Comparison of ENCODE assay signal across 1 cellular context in the genomic region with DNA sequence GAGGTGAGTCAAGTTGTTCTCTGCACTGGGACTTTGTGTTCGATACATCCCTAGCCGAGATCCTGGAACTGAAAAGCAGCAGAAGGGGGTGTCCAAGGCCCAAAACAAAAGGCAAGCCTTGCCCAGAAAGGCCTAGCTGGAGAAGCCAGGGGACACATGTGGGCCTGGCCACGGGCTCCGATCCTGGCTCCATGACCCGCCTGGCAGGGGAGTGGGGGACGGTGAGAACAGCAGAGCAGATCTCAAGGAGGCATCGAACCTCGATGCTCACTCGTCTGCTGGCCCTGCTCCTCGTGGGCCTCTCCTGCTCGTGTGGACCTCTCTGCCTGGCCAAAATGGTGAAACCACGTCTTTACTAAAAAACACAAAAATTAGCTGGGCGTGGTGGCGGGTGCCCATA.
TF ChIP-seq lines count a peak whose summit lies in the region.

No MANE protein-coding gene starts in this region.

TF ChIP-seq in K562, 482 proteins besides CTCF, POLR2A, EP300 and RAD21:
- TF ChIP-seq, protein P1, sequence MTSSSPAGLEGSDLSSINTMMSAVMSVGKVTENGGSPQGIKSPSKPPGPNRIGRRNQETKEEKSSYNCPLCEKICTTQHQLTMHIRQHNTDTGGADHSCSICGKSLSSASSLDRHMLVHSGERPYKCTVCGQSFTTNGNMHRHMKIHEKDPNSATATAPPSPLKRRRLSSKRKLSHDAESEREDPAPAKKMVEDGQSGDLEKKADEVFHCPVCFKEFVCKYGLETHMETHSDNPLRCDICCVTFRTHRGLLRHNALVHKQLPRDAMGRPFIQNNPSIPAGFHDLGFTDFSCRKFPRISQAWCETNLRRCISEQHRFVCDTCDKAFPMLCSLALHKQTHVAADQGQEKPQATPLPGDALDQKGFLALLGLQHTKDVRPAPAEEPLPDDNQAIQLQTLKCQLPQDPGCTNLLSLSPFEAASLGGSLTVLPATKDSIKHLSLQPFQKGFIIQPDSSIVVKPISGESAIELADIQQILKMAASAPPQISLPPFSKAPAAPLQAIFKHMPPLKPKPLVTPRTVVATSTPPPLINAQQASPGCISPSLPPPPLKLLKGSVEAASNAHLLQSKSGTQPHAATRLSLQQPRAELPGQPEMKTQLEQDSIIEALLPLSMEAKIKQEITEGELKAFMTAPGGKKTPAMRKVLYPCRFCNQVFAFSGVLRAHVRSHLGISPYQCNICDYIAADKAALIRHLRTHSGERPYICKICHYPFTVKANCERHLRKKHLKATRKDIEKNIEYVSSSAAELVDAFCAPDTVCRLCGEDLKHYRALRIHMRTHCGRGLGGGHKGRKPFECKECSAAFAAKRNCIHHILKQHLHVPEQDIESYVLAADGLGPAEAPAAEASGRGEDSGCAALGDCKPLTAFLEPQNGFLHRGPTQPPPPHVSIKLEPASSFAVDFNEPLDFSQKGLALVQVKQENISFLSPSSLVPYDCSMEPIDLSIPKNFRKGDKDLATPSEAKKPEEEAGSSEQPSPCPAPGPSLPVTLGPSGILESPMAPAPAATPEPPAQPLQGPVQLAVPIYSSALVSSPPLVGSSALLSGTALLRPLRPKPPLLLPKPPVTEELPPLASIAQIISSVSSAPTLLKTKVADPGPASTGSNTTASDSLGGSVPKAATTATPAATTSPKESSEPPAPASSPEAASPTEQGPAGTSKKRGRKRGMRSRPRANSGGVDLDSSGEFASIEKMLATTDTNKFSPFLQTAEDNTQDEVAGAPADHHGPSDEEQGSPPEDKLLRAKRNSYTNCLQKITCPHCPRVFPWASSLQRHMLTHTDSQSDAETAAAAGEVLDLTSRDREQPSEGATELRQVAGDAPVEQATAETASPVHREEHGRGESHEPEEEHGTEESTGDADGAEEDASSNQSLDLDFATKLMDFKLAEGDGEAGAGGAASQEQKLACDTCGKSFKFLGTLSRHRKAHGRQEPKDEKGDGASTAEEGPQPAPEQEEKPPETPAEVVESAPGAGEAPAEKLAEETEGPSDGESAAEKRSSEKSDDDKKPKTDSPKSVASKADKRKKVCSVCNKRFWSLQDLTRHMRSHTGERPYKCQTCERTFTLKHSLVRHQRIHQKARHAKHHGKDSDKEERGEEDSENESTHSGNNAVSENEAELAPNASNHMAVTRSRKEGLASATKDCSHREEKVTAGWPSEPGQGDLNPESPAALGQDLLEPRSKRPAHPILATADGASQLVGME (CRISPR knock-in tag; IDR thresholded peaks at IDR 0.05) = no peak
- no peak for TF ChIP-seq ZNF668 (CRISPR knock-in tag; IDR thresholded peaks at IDR 0.05)
- no peak for TF ChIP-seq ZSCAN32 (CRISPR knock-in tag; IDR thresholded peaks at IDR 0.05)
- no peak for TF ChIP-seq HMG20A (CRISPR knock-in tag; conservative IDR thresholded peaks at IDR 0.05)
- no peak for TF ChIP-seq MEF2D (tag; conservative IDR thresholded peaks at IDR 0.05; ENCODE audit: low read depth)
- no peak for TF ChIP-seq NR3C1 (CRISPR knock-in tag; IDR thresholded peaks at IDR 0.05)
- no peak for TF ChIP-seq HOXB6 (CRISPR knock-in tag; IDR thresholded peaks at IDR 0.05; ENCODE audit: borderline replicate concordance)
- no peak for TF ChIP-seq SETDB1 (IDR thresholded peaks at IDR 0.05; ENCODE audit: low read length)
- TF ChIP-seq HNRNPL (IDR thresholded peaks at IDR 0.05; ENCODE audit: low read depth, low read length) = no peak
